8 cellular contexts compared by ENCODE assay signal in the genomic region with DNA sequence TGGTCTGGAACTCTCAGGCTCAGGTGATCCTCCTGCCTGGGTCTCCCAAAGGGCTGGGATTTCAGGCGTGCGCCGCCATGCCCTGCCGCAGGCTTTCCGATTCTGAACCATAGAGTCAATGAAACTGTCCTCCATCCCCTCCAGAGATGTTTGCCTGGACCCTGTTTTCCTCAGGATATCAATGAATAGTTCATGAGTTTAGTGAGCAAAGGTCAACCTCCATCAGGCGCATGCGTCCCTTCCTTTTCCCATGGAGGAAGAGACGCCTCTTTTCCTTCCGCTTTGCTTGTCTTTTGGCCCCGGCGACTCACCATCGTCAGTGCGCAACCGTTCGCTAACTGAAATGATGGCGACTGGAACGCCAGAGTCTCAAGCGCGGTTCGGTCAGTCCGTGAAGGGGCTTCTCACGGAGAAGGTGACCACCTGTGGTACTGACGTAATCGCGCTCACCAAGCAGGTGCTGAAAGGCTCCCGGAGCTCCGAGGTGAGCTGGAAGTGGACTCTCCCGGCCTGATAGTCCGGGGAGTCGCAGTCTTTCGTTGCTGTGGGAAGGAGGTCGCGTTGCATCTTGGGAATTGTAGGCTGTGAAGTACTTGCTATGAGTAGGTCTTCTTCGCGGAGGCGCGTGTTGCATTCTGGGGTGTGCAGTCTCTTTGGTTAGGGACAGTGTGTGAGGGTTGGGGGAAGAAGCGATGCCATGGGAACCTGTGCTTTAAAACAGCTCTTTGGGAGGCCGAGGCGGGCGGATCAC. TPM values are rescaled to one million over a fixed set of nuclear protein-coding genes. Genes with fewer than 3 reads are reported as not detected.
A peak's percentile ranks its signal among the peaks of the same experiment; 100 is the strongest.
DNase-seq lines count a peak whose midpoint lies in the region; ATAC-seq and TF ChIP-seq lines count a peak whose summit lies in the region.

A gene with protein sequence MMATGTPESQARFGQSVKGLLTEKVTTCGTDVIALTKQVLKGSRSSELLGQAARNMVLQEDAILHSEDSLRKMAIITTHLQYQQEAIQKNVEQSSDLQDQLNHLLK (plus strand): TSS at position 316 of the 751 bp plus-strand sequence. CDS start 28 bp downstream, at position 344.

- no peaks in the 10 kb centered on the region for H3K27me3 ChIP-seq in SK-N-SH (ENCODE audit: insufficient read depth)
- H3K27me3 ChIP-seq in testis: no peaks in the 10 kb centered on the region

- DNase-seq in GM04504 (ENCODE audit: low read depth) (peak; percentile 93), NCI-H1048 (lab: John Stamatoyannopoulos, UW) (peak; percentile 84), SK-N-SH (peak; percentile 85), glomerular visceral epithelial cell (ENCODE audit: extremely low spot score) (peak; percentile 95), omental fat pad (ENCODE audit: low spot score) (peak; percentile 83), testis (peak; percentile 100)
- peak; percentile 79 to 87 for DNase-seq in activated naive CD4-positive, alpha-beta T cell treated with anti-CD3 and anti-CD28 coated beads, Interleukin-2, amount 50 U/mL, for 72 hours (ENCODE audit: low spot score in 2 of 2)

- intact Hi-C loops in testis (cut with DNase I; ENCODE audit: low total_unique reads): no loop called here

- peak within 1 kb of the TSS; percentile 94 to 98 for H3K27ac Mint-ChIP-seq in activated naive CD4-positive, alpha-beta T cell treated with anti-CD3 and anti-CD28 coated beads, Interleukin-2, amount 50 U/mL, for 72 hours

- TF ChIP-seq CTCF in SK-N-SH (IDR thresholded peaks at IDR 0.05) (no peak), omental fat pad (IDR thresholded peaks at IDR 0.05) (no peak), testis (IDR thresholded peaks at IDR 0.05) (peak in 1 of 3 experiments; percentile 9)

- H3K4me1 ChIP-seq in SK-N-SH (ENCODE audit: control insufficient read depth in 1 of 2, insufficient read depth in 2 of 2, low read depth in 1 of 2, low read length in 1 of 2): peaks cover 2 to 18% of the 10 kb centered on the region in 2 experiments; a peak in 2 of 4 replicates
- peaks cover 7% of the 10 kb centered on the region for H3K4me1 ChIP-seq in testis

- H2AFZ ChIP-seq in SK-N-SH (ENCODE audit: low read depth): peak within 1 kb of the TSS; percentile 80

- TF ChIP-seq POLR2A in testis (IDR thresholded peaks at IDR 0.05): no peak

- TF ChIP-seq EP300 in SK-N-SH (IDR thresholded peaks at IDR 0.05; ENCODE audit: borderline replicate concordance in 1 of 2, low read depth in 1 of 2, low read length in 1 of 2): no peak

- H3K36me3 ChIP-seq in SK-N-SH (replicated peaks in 1 of 2; ENCODE audit: control insufficient read depth in 1 of 2, insufficient read depth in 2 of 2, low read length in 1 of 2) (no peaks in the 10 kb centered on the region), testis (ENCODE audit: low read depth, missing control alignments) (no peaks in the 10 kb centered on the region)

- peak within 1 kb of the TSS; percentile 75 to 88 for H3K4me3 ChIP-seq in SK-N-SH (ENCODE audit: low read depth in 2 of 2, low read length in 1 of 2)
- peak within 1 kb of the TSS; percentile 77 to 83 for H3K4me3 ChIP-seq in testis

- CTCF ChIA-PET in SK-N-SH (lab: Yijun Ruan, JAX): interaction anchor here (0.7 to 1.6 kb wide), 5 partner anchors 8 to 48 kb away, joined by 3 to 8 read pairs (median 4); no protein-coding TSS in a partner anchor

- TF ChIP-seq RAD21 in SK-N-SH (IDR thresholded peaks at IDR 0.05; ENCODE audit: low read length): no peak

- no peaks in the 10 kb centered on the region for H3K9me3 Mint-ChIP-seq in activated naive CD4-positive, alpha-beta T cell treated with anti-CD3 and anti-CD28 coated beads, Interleukin-2, amount 50 U/mL, for 72 hours

- H4K20me1 ChIP-seq in SK-N-SH (ENCODE audit: insufficient read depth): no peaks in the 10 kb centered on the region

- H3K9me2 ChIP-seq in SK-N-SH: no peaks in the 10 kb centered on the region

- ATAC-seq in HG02571 (IDR thresholded peaks at IDR 0.05; ENCODE audit: unreplicated experiment) (peak; percentile 93), omental fat pad (ENCODE audit: low FRiP score) (peak; percentile 98)
- peak; percentile 98 to 100 for ATAC-seq in activated naive CD4-positive, alpha-beta T cell treated with anti-CD3 and anti-CD28 coated beads, Interleukin-2, amount 50 U/mL, for 72 hours

- peak within 1 kb of the TSS; percentile 90 to 97 for H3K27ac ChIP-seq in SK-N-SH (ENCODE audit: low read depth in 2 of 2, low read length in 1 of 2)
- peak within 1 kb of the TSS; percentile 94 to 97 for H3K27ac ChIP-seq in testis

- H3K9me3 ChIP-seq in SK-N-SH (no peaks in the 10 kb centered on the region), testis (no peaks in the 10 kb centered on the region)

- H3K36me3 Mint-ChIP-seq in activated naive CD4-positive, alpha-beta T cell treated with anti-CD3 and anti-CD28 coated beads, Interleukin-2, amount 50 U/mL, for 72 hours: peaks cover 0 to 5% of the 10 kb centered on the region in 2 donors

- peak within 1 kb of the TSS; percentile 96 for H3K9ac ChIP-seq in SK-N-SH

- peak within 1 kb of the TSS; percentile 56 for H3K4me2 ChIP-seq in SK-N-SH

- WGBS in SK-N-SH (ENCODE audit: low lambda C conversion rate): 14% methylated on average over 33 of the region's 41 CpGs
- WGBS in testis, 2 donors: 5 to 9% methylated on average over 39 to 41 of the region's 41 CpGs

- peaks cover 31% of the 10 kb centered on the region for H3K79me2 ChIP-seq in SK-N-SH (ENCODE audit: insufficient read depth)

- peaks cover 13% of the 10 kb centered on the region for H3F3A ChIP-seq in SK-N-SH (replicated peaks; ENCODE audit: insufficient read depth)

- POLR2A ChIA-PET in SK-N-SH (lab: Yijun Ruan, JAX): interaction anchor here (1.0 kb wide), 3 partner anchors 15 to 480 kb away, joined by 3 read pairs; a partner anchor contains a TSS

TF ChIP-seq in SK-N-SH, 30 proteins besides CTCF, POLR2A, EP300 and RAD21 (continues in another document):
- TF ChIP-seq, protein P1, sequence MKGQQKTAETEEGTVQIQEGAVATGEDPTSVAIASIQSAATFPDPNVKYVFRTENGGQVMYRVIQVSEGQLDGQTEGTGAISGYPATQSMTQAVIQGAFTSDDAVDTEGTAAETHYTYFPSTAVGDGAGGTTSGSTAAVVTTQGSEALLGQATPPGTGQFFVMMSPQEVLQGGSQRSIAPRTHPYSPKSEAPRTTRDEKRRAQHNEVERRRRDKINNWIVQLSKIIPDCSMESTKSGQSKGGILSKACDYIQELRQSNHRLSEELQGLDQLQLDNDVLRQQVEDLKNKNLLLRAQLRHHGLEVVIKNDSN (IDR thresholded peaks at IDR 0.05; ENCODE audit: borderline replicate concordance, low read depth): no peak
- TF ChIP-seq, protein P2, sequence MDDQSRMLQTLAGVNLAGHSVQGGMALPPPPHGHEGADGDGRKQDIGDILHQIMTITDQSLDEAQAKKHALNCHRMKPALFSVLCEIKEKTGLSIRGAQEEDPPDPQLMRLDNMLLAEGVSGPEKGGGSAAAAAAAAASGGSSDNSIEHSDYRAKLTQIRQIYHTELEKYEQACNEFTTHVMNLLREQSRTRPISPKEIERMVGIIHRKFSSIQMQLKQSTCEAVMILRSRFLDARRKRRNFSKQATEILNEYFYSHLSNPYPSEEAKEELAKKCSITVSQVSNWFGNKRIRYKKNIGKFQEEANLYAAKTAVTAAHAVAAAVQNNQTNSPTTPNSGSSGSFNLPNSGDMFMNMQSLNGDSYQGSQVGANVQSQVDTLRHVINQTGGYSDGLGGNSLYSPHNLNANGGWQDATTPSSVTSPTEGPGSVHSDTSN (IDR thresholded peaks at IDR 0.05): no peak; the same call in 1 of the 2 replicates
- TF ChIP-seq CHD2 (IDR thresholded peaks at IDR 0.05; ENCODE audit: low read length, partially characterized antibody): peak; percentile 48
- TF ChIP-seq, protein P3, sequence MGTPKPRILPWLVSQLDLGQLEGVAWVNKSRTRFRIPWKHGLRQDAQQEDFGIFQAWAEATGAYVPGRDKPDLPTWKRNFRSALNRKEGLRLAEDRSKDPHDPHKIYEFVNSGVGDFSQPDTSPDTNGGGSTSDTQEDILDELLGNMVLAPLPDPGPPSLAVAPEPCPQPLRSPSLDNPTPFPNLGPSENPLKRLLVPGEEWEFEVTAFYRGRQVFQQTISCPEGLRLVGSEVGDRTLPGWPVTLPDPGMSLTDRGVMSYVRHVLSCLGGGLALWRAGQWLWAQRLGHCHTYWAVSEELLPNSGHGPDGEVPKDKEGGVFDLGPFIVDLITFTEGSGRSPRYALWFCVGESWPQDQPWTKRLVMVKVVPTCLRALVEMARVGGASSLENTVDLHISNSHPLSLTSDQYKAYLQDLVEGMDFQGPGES (IDR thresholded peaks at IDR 0.05; ENCODE audit: low read depth, low read length): no peak
- TF ChIP-seq YY1 (IDR thresholded peaks at IDR 0.05; ENCODE audit: low read depth): peak; percentile 95
- TF ChIP-seq NFIC (IDR thresholded peaks at IDR 0.05; ENCODE audit: borderline replicate concordance): no peak; the same call in 1 of the 2 replicates
- TF ChIP-seq, protein P4, sequence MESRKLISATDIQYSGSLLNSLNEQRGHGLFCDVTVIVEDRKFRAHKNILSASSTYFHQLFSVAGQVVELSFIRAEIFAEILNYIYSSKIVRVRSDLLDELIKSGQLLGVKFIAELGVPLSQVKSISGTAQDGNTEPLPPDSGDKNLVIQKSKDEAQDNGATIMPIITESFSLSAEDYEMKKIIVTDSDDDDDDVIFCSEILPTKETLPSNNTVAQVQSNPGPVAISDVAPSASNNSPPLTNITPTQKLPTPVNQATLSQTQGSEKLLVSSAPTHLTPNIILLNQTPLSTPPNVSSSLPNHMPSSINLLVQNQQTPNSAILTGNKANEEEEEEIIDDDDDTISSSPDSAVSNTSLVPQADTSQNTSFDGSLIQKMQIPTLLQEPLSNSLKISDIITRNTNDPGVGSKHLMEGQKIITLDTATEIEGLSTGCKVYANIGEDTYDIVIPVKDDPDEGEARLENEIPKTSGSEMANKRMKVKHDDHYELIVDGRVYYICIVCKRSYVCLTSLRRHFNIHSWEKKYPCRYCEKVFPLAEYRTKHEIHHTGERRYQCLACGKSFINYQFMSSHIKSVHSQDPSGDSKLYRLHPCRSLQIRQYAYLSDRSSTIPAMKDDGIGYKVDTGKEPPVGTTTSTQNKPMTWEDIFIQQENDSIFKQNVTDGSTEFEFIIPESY (IDR thresholded peaks at IDR 0.05; ENCODE audit: borderline replicate concordance, low read depth): 0 out of 2 replicates have a peak, but pooled peaks have one; percentile 65
- 0 out of 2 replicates have a peak, but pooled peaks have one; percentile 23 for TF ChIP-seq SIN3A (IDR thresholded peaks at IDR 0.05; ENCODE audit: borderline replicate concordance, low read depth, low read length)
- TF ChIP-seq FOXJ3 (CRISPR knock-in tag; IDR thresholded peaks at IDR 0.05): peak; percentile 12; the same call in 1 of the 2 replicates
- peak; percentile 12; the same call in 1 of the 2 replicates for TF ChIP-seq FOSL2 (IDR thresholded peaks at IDR 0.05; ENCODE audit: borderline replicate concordance, low read depth)

RNA-seq across cellular contexts. Expression of the gene that starts here (rescaled TPM):
- polyA plus RNA-seq in SK-N-SH (2012; rRNA removed): 42.7 and 45.4 TPM in 2 replicates
- polyA plus RNA-seq in SK-N-SH (2012; cell fraction: cytosol; rRNA removed): 55.3 and 63.0 TPM in 2 replicates
- 12.8 and 19.2 TPM in 2 replicates for polyA plus RNA-seq in SK-N-SH (2012; cell fraction: nucleus; rRNA removed)
- total RNA-seq in activated naive CD4-positive, alpha-beta T cell treated with anti-CD3 and anti-CD28 coated beads, Interleukin-2, amount 50 U/mL, for 72 hours: 1 to 10 TPM; 8.8 to 9.7 TPM
- 10 to 100 TPM; 37.5 to 43.4 (median 40.0) TPM for total RNA-seq in omental fat pad
- 10 to 100 TPM; 27.1 to 41.9 TPM for total RNA-seq in testis
- polyA plus RNA-seq in testis (ENCODE audit: insufficient read depth, low read depth, low replicate concordance): 48.1 TPM

Comparison
In these comparisons a context has a peak if more than half of its experiments do, and no peak if none do; other contexts are left out.
1. Peak in every context shown above with its lines: DNase-seq, ATAC-seq, H3K4me3 ChIP-seq and H3K27ac ChIP-seq.